In genomic region chr13:112615391-112615790, GRCh38 we compare ENCODE assay signal across 19 cellular contexts.
"Had no signal": no experiment of that assay in that cellular context is flagged by ENCODE, and none has a peak within 500 bp of the region (broad histone marks: within the 10 kb centered on the region; RNA-seq: fewer than 3 reads in every experiment).

No MANE protein-coding gene starts in this region.

- H3K36me3 ChIP-seq: esophagus squamous epithelium, suprapubic skin, thyroid gland, upper lobe of right lung, vagina had no signal

- H3K4me3 ChIP-seq: coronary artery, esophagus squamous epithelium, lung, psoas muscle, suprapubic skin, thyroid gland, upper lobe of right lung, vagina had no signal

- H3K4me1 ChIP-seq: psoas muscle, suprapubic skin, thyroid gland, upper lobe of right lung had no signal

- ATAC-seq: left colon; left ventricle myocardium superior; naive thymus-derived CD4-positive, alpha-beta T cell; psoas muscle; sciatic nerve; stimulated activated naive CD8-positive, alpha-beta T cell treated with anti-CD3 and anti-CD28 coated beads, Interleukin-15, Interleukin-2, amounts not matched to agents 100 U/mL and 50 U/mL, for 24 hours; upper lobe of right lung had no signal

- H3K27me3 ChIP-seq: thyroid gland, upper lobe of right lung, vagina had no signal

- DNase-seq: effector CD8-positive, alpha-beta T cell; esophagus squamous epithelium; foreskin fibroblast; immature natural killer cell; left colon; left ventricle myocardium superior; mesendoderm; naive thymus-derived CD4-positive, alpha-beta T cell; nephron progenitor cell; psoas muscle; retina; stimulated activated naive CD8-positive, alpha-beta T cell treated with anti-CD3 and anti-CD28 coated beads, Interleukin-15, Interleukin-2, amounts not matched to agents 100 U/mL and 50 U/mL, for 24 hours; thyroid gland; upper lobe of right lung had no signal

- H3K9me3 ChIP-seq: esophagus squamous epithelium, psoas muscle, suprapubic skin, thyroid gland, upper lobe of right lung, vagina had no signal

- H3K27ac ChIP-seq: coronary artery, esophagus squamous epithelium, psoas muscle, suprapubic skin, thyroid gland, upper lobe of right lung, vagina had no signal
